16 cellular contexts compared by ENCODE assay signal in genomic region chr16:89741342-89742014, GRCh38. TPM values are rescaled to one million over a fixed set of nuclear protein-coding genes. Genes with fewer than 3 reads are reported as not detected.
DNase-seq lines count a peak whose midpoint lies in the region; ATAC-seq and TF ChIP-seq lines count a peak whose summit lies in the region.
"Had no signal": no experiment of that assay in that cellular context is flagged by ENCODE, and none has a peak within 500 bp of the region (broad histone marks: within the 10 kb centered on the region; RNA-seq: fewer than 3 reads in every experiment).

No MANE protein-coding gene starts in this region.

- peak overlapping the region; percentile 59 for H3K27ac Mint-ChIP-seq in T-helper 17 cell

- TF ChIP-seq POLR2A in transverse colon (IDR thresholded peaks at IDR 0.05): peak; percentile 25

- no peaks in the 10 kb centered on the region for H3K36me3 Mint-ChIP-seq in T-helper 17 cell (ENCODE audit: low read depth)

- TF ChIP-seq CTCF in right atrium auricular region (IDR thresholded peaks at IDR 0.05) (no peak), transverse colon (IDR thresholded peaks at IDR 0.05) (no peak)

- ATAC-seq in left ventricle myocardium superior: peak; percentile 14
- ATAC-seq in T-helper 17 cell: no peak

- H3K9me3 ChIP-seq in right atrium auricular region (no peaks in the 10 kb centered on the region), T-helper 17 cell (ENCODE audit: control insufficient read depth, low read length, poor library complexity, severe bottlenecking) (no peaks in the 10 kb centered on the region), transverse colon (no peaks in the 10 kb centered on the region), MG63 (no peaks in the 10 kb centered on the region)
- H3K9me3 ChIP-seq: BE2C, pancreas, suprapubic skin had no signal

- H3K4me1 ChIP-seq in right atrium auricular region (no peaks in the 10 kb centered on the region), transverse colon (no peaks in the 10 kb centered on the region)
- H3K4me1 ChIP-seq: BE2C, pancreas, suprapubic skin had no signal

- H3K27me3 ChIP-seq in right atrium auricular region: no peaks in the 10 kb centered on the region
- H3K27me3 ChIP-seq in transverse colon: no peaks in the 10 kb centered on the region
- no peaks in the 10 kb centered on the region for H3K27me3 ChIP-seq in MG63
- H3K27me3 ChIP-seq: BE2C, brain microvascular endothelial cell, pancreas, suprapubic skin had no signal

- no peak for DNase-seq in left ventricle myocardium superior
- DNase-seq in right atrium auricular region (ENCODE audit: low spot score): no peak
- no peak for DNase-seq in T-helper 17 cell
- peak; percentile 44 for DNase-seq in islet precursor cell
- no peak for DNase-seq in transverse colon
- DNase-seq in RPMI8226: no peak
- DNase-seq in MG63: no peak
- DNase-seq in EL: no peak
- DNase-seq: activated CD4-positive, alpha-beta T cell treated with anti-CD3 and anti-CD28 coated beads for 48 hours; activated effector memory CD4-positive, alpha-beta T cell treated with Interleukin-2 at 50 U/mL for 16 hours; BE2C; brain microvascular endothelial cell; NCI-H2029 treated with DMSO at 0.1 percent for 48 hours; pancreas; stimulated activated CD4-positive, alpha-beta T cell treated with anti-CD3 and anti-CD28 coated beads, Interleukin-12 subunit alpha, Interleukin-12 subunit beta, amount 100 ng/mL, for 4 hours had no signal

- TF ChIP-seq EP300 in transverse colon (IDR thresholded peaks at IDR 0.05; ENCODE audit: low read depth): no peak

- intact Hi-C loops in left ventricle myocardium superior (cut with micrococcal nuclease): no loop called here
- intact Hi-C loops in transverse colon (cut with DNase I; ENCODE audit: low total_unique reads): no loop called here

- H3K4me1 Mint-ChIP-seq in T-helper 17 cell: peaks cover 24% of the 10 kb centered on the region

- H3K27me3 Mint-ChIP-seq in T-helper 17 cell: no peaks in the 10 kb centered on the region

- no peak overlapping the region for H3K4me3 Mint-ChIP-seq in T-helper 17 cell

- no peak overlapping the region for H3K27ac ChIP-seq in right atrium auricular region
- H3K27ac ChIP-seq in transverse colon: no peak overlapping the region
- H3K27ac ChIP-seq: brain microvascular endothelial cell, pancreas, suprapubic skin had no signal

- no peak overlapping the region for H3K4me3 ChIP-seq in right atrium auricular region
- H3K4me3 ChIP-seq in transverse colon: no peak overlapping the region
- H3K4me3 ChIP-seq in MG63: no peak overlapping the region
- H3K4me3 ChIP-seq: pancreas, suprapubic skin had no signal

- in situ Hi-C loops in transverse colon (cut with MboI; ENCODE audit: low pct_ligation_motif_present in 1 of 4, low pct_unique_long_range_greater_than_20kb in 1 of 4, low sequenced_read_pairs in 3 of 4): no loop called here

- WGBS in transverse colon (ENCODE audit: low coverage in 1 of 2), 2 donors: 81 to 90% methylated on average over 4 to 11 of the region's 11 CpGs

- H3K36me3 ChIP-seq in right atrium auricular region: peaks cover 48% of the 10 kb centered on the region
- peaks cover 0 to 36% (median 17%) of the 10 kb centered on the region in 4 donors for H3K36me3 ChIP-seq in transverse colon
- H3K36me3 ChIP-seq in MG63: peaks cover 13% of the 10 kb centered on the region

RNA-seq across cellular contexts. Expression of gene ZNF276, which starts 20.1 kb away (rescaled TPM):
- total RNA-seq in left ventricle myocardium superior (12.2 TPM), right atrium auricular region (10 to 100 TPM; 10.0 to 11.1 TPM), T-helper 17 cell (100 to 1,000 TPM; 103 to 104 TPM), transverse colon (100 to 1,000 TPM in 2 of 4 donors, 10 to 100 TPM in 2; 43.4 to 265 (median 145) TPM)
- total RNA-seq in MG63 (2014; rRNA removed; shearing (Covaris generic); ENCODE audit: low replicate concordance): 4.5 and 4.9 TPM in 2 replicates

RNA-seq across cellular contexts. Expression of gene VPS9D1, which starts 20.8 kb away (rescaled TPM):
- total RNA-seq in left ventricle myocardium superior: 13.7 TPM
- total RNA-seq in right atrium auricular region: 10 to 100 TPM in 1 of 2 donors, 1 to 10 TPM in 1; 7.3 to 11.3 TPM
- total RNA-seq in T-helper 17 cell: 10 to 100 TPM; 18.8 to 23.2 TPM
- 10 to 100 TPM; 13.1 to 54.6 (median 18.8) TPM for total RNA-seq in transverse colon
- total RNA-seq in MG63 (2014; rRNA removed; shearing (Covaris generic); ENCODE audit: low replicate concordance): 6.4 and 7.2 TPM in 2 replicates

RNA-seq across cellular contexts. Expression of gene SPATA2L, which starts 40.0 kb away (rescaled TPM):
- 2.3 TPM for total RNA-seq in left ventricle myocardium superior
- total RNA-seq in right atrium auricular region: 10 to 100 TPM in 1 of 2 donors, 1 to 10 TPM in 1; 5.9 to 12.7 TPM
- total RNA-seq in T-helper 17 cell: 10 to 100 TPM; 20.6 to 30.8 TPM
- 10 to 100 TPM; 30.8 to 83.0 (median 60.6) TPM for total RNA-seq in transverse colon
- 12.6 and 18.4 TPM in 2 replicates for total RNA-seq in MG63 (2014; rRNA removed; shearing (Covaris generic); ENCODE audit: low replicate concordance)

RNA-seq across cellular contexts. Expression of gene CDK10, which starts 55.0 kb away (rescaled TPM):
- total RNA-seq in left ventricle myocardium superior: 23.6 TPM
- 10 to 100 TPM; 13.8 to 20.2 TPM for total RNA-seq in right atrium auricular region
- 10 to 100 TPM; 83.0 to 86.0 TPM for total RNA-seq in T-helper 17 cell
- 100 to 1,000 TPM in 1 of 4 donors, 10 to 100 TPM in 3; 69.6 to 304 (median 74.2) TPM for total RNA-seq in transverse colon
- total RNA-seq in MG63 (2014; rRNA removed; shearing (Covaris generic); ENCODE audit: low replicate concordance): 11.9 and 40.4 TPM in 2 replicates
